9 cellular contexts compared by ENCODE assay signal in genomic region chr5:43110606-43111170, GRCh38. TPM values are rescaled to one million over a fixed set of nuclear protein-coding genes. Genes with fewer than 3 reads are reported as not detected.
DNase-seq lines count a peak whose midpoint lies in the region; ATAC-seq and TF ChIP-seq lines count a peak whose summit lies in the region.
"Had no signal": no experiment of that assay in that cellular context is flagged by ENCODE, and none has a peak within 500 bp of the region (broad histone marks: within the 10 kb centered on the region; RNA-seq: fewer than 3 reads in every experiment).

No MANE protein-coding gene starts in this region.

- 72% methylated on average over 5 of the region's 5 CpGs for WGBS in suprapubic skin
- WGBS in right cardiac atrium, result 70% methylated on average over 5 of the region's 5 CpGs

- H3K36me3 ChIP-seq in Loucy (ENCODE audit: insufficient read depth, low read length) (no peaks in the 10 kb centered on the region), suprapubic skin (no peaks in the 10 kb centered on the region)

- H3K27me3 Mint-ChIP-seq in naive B cell, result no peaks in the 10 kb centered on the region

- H3K27me3 ChIP-seq in Loucy (ENCODE audit: insufficient read depth, low read length, poor library complexity, severe bottlenecking), result no peaks in the 10 kb centered on the region
- no peaks in the 10 kb centered on the region for H3K27me3 ChIP-seq in suprapubic skin
- H3K27me3 ChIP-seq in right cardiac atrium (ENCODE audit: control insufficient read depth, insufficient read depth), result no peaks in the 10 kb centered on the region

- peaks cover 0 to 5% (median 4%) of the 10 kb centered on the region in 3 donors for H3K4me1 Mint-ChIP-seq in naive B cell

- peak; percentile 55 to 59 for ATAC-seq in naive B cell (ENCODE audit: low read depth in 2 of 2)
- ATAC-seq in right cardiac atrium, result no peak

- H3K4me3 Mint-ChIP-seq in naive B cell, result no peak overlapping the region

- peak overlapping the region in 1 of 6 donors; percentile 8 for H3K27ac Mint-ChIP-seq in naive B cell

- no peaks in the 10 kb centered on the region for H3K9me3 Mint-ChIP-seq in naive B cell

- no peak for TF ChIP-seq EP300 in suprapubic skin (IDR thresholded peaks at IDR 0.05)

- no peak overlapping the region for H3K27ac ChIP-seq in suprapubic skin
- no peak overlapping the region for H3K27ac ChIP-seq in right cardiac atrium (ENCODE audit: low read length)

- no peak overlapping the region for H3K4me2 ChIP-seq in Loucy (ENCODE audit: low read depth, low read length, poor library complexity, severe bottlenecking)

- peak; percentile 62 for DNase-seq in GM12865 (ENCODE audit: low read depth)
- DNase-seq in activated naive CD4-positive, alpha-beta T cell treated with Interleukin-2 at 50 U/mL for 16 hours, result peak; percentile 34
- DNase-seq in naive B cell, result no peak
- DNase-seq in GM20000 (ENCODE audit: low spot score), result no peak
- no peak for DNase-seq in NCI-H1105 treated with DMSO at 0.1 percent for 48 hours (lab: John Stamatoyannopoulos, UW)
- no peak for DNase-seq in suprapubic skin (ENCODE audit: low spot score in 2 of 2)
- no peak for DNase-seq in right cardiac atrium
- DNase-seq: activated gamma-delta T cell had no signal

- TF ChIP-seq CTCF in GM12865 (IDR thresholded peaks at IDR 0.05; ENCODE audit: insufficient read depth, low read depth, low read length, missing control alignments), result peak; percentile 56
- peak; percentile 63 for TF ChIP-seq CTCF in Loucy (conservative IDR thresholded peaks at IDR 0.05; ENCODE audit: low read length)
- no peak for TF ChIP-seq CTCF in GM20000 (IDR thresholded peaks at IDR 0.05; ENCODE audit: extremely low read depth, missing control alignments)
- TF ChIP-seq CTCF in suprapubic skin (IDR thresholded peaks at IDR 0.05), result peak in 1 of 2 donors; percentile 8

- H3K36me3 Mint-ChIP-seq in naive B cell, result no peaks in the 10 kb centered on the region

- H3K4me3 ChIP-seq in GM12865 (ENCODE audit: low read depth, low read length) (no peak overlapping the region), Loucy (ENCODE audit: low read length, poor library complexity, severe bottlenecking) (no peak overlapping the region), suprapubic skin (no peak overlapping the region), right cardiac atrium (ENCODE audit: low read length) (no peak overlapping the region)

- H3K9me2 ChIP-seq in Loucy (replicated peaks; ENCODE audit: low read depth, low read length), result no peaks in the 10 kb centered on the region

- no peak for TF ChIP-seq POLR2A in suprapubic skin (IDR thresholded peaks at IDR 0.05)

- H2AFZ ChIP-seq in Loucy (ENCODE audit: low read length), result no peak overlapping the region

- peaks cover 6% of the 10 kb centered on the region for H3K4me1 ChIP-seq in Loucy (ENCODE audit: insufficient read depth, low read length, poor library complexity, severe bottlenecking)
- peaks cover 3% of the 10 kb centered on the region for H3K4me1 ChIP-seq in suprapubic skin
- no peaks in the 10 kb centered on the region for H3K4me1 ChIP-seq in right cardiac atrium (ENCODE audit: control insufficient read depth, insufficient read depth, low read length)

- H3F3A ChIP-seq in Loucy (ENCODE audit: low read depth), result no peaks in the 10 kb centered on the region

- H3K79me2 ChIP-seq in Loucy (ENCODE audit: insufficient read depth, low read length), result no peaks in the 10 kb centered on the region

- H3K9me3 ChIP-seq in Loucy (ENCODE audit: insufficient read depth, low read depth, low read length) (no peaks in the 10 kb centered on the region), suprapubic skin (no peaks in the 10 kb centered on the region), right cardiac atrium (ENCODE audit: control insufficient read depth, low read length) (no peaks in the 10 kb centered on the region)

- H4K20me1 ChIP-seq in Loucy (ENCODE audit: insufficient read depth, low read length, poor library complexity, severe bottlenecking), result no peaks in the 10 kb centered on the region

- intact Hi-C loops in right cardiac atrium (cut with DNase I), result no loop called here

- no peak overlapping the region for H3K9ac ChIP-seq in Loucy (ENCODE audit: low read depth, low read length, poor library complexity, severe bottlenecking)

RNA-seq across cellular contexts. Expression of gene ZNF131, which starts 10.0 kb away (rescaled TPM):
- polyA plus RNA-seq in naive B cell (ENCODE audit: low read depth in 6 of 6), result 10 to 100 TPM; 50.0 to 70.5 (median 54.2) TPM
- total RNA-seq in suprapubic skin, result 10 to 100 TPM; 35.4 to 74.2 (median 55.9) TPM
- total RNA-seq in right cardiac atrium, result 10 to 100 TPM; 15.6 to 23.2 (median 19.2) TPM
- polyA plus RNA-seq in right cardiac atrium, result 13.5 TPM

Comparison
In these comparisons a context has a peak if more than half of its experiments do, and no peak if none do; other contexts are left out.
1. DNase-seq: peak in GM12865 (single experiment) and activated naive CD4-positive, alpha-beta T cell treated with Interleukin-2 at 50 U/mL for 16 hours (single experiment); none in naive B cell (single experiment), GM20000 (single experiment), NCI-H1105 treated with DMSO at 0.1 percent for 48 hours (single experiment), suprapubic skin (0 of 2) and right cardiac atrium (0 of 3).
2. ATAC-seq: peak in naive B cell (2 of 2); none in right cardiac atrium (0 of 2).